Comparison of ENCODE assay signal across 1 cellular context in genomic region chr6:138957903-138958302, GRCh38.
TF ChIP-seq lines count a peak whose summit lies in the region.

No MANE protein-coding gene starts in this region.

TF ChIP-seq in K562, 482 proteins besides CTCF, POLR2A, EP300 and RAD21:
- TF ChIP-seq HDAC6 (IDR thresholded peaks at IDR 0.05; ENCODE audit: low read depth, low read length), result no peak
